13 cellular contexts compared by ENCODE assay signal in genomic region chr7:128936798-128937197, GRCh38. TPM values are rescaled to one million over a fixed set of nuclear protein-coding genes. Genes with fewer than 3 reads are reported as not detected.
A peak's percentile ranks its signal among the peaks of the same experiment; 100 is the strongest.
DNase-seq lines count a peak whose midpoint lies in the region; ATAC-seq and TF ChIP-seq lines count a peak whose summit lies in the region.
"Had no signal": no experiment of that assay in that cellular context is flagged by ENCODE, and none has a peak within 500 bp of the region (broad histone marks: within the 10 kb centered on the region; RNA-seq: fewer than 3 reads in every experiment).

No MANE protein-coding gene starts in this region.

- H2BK120ac ChIP-seq in mesenchymal stem cell (ENCODE audit: low read depth, low read length), result no peak overlapping the region

- H3K36me3 Mint-ChIP-seq in CD8-positive, alpha-beta T cell, result no peaks in the 10 kb centered on the region
- H3K36me3 Mint-ChIP-seq in activated CD8-positive, alpha-beta T cell treated with anti-CD3 and anti-CD28 coated beads, Interleukin-2, amount 10 ng/mL, durations not matched to agents 7 days and 5 days (ENCODE audit: low read depth), result peaks cover 2% of the 10 kb centered on the region
- H3K36me3 Mint-ChIP-seq in natural killer cell, result no peaks in the 10 kb centered on the region

- no peak for TF ChIP-seq CTCF in CD8-positive, alpha-beta T cell (IDR thresholded peaks at IDR 0.05)
- TF ChIP-seq CTCF in GM12875 (IDR thresholded peaks at IDR 0.05; ENCODE audit: borderline replicate concordance, insufficient read depth, low read depth, low read length), result no peak
- no peak for TF ChIP-seq CTCF in natural killer cell (IDR thresholded peaks at IDR 0.05)

- no peak overlapping the region for H2BK5ac ChIP-seq in mesenchymal stem cell (ENCODE audit: low read depth, low read length, poor library complexity, severe bottlenecking)

- H3K36me3 ChIP-seq in CD8-positive, alpha-beta T cell (ENCODE audit: insufficient read depth, low read length), result no peaks in the 10 kb centered on the region
- H3K36me3 ChIP-seq in mesenchymal stem cell (ENCODE audit: control insufficient read depth in 1 of 2, insufficient read depth in 2 of 2, low read depth in 1 of 2, low read length in 2 of 2), result no peaks in the 10 kb centered on the region
- H3K36me3 ChIP-seq: suprapubic skin had no signal

- no peak overlapping the region for H2AK5ac ChIP-seq in mesenchymal stem cell (ENCODE audit: low read length, severe bottlenecking)

- H3K4me1 Mint-ChIP-seq in CD8-positive, alpha-beta T cell (ENCODE audit: low read depth), result peaks cover 36% of the 10 kb centered on the region
- H3K4me1 Mint-ChIP-seq in activated CD8-positive, alpha-beta T cell treated with anti-CD3 and anti-CD28 coated beads, Interleukin-2, amount 10 ng/mL, durations not matched to agents 7 days and 5 days (ENCODE audit: low read depth), result peaks cover 57% of the 10 kb centered on the region
- H3K4me1 Mint-ChIP-seq in natural killer cell, result peaks cover 45 to 49% of the 10 kb centered on the region in 2 donors

- peaks cover 24% of the 10 kb centered on the region for H3K27me3 Mint-ChIP-seq in CD8-positive, alpha-beta T cell (ENCODE audit: low read depth)
- peaks cover 16% of the 10 kb centered on the region for H3K27me3 Mint-ChIP-seq in activated CD8-positive, alpha-beta T cell treated with anti-CD3 and anti-CD28 coated beads, Interleukin-2, amount 10 ng/mL, durations not matched to agents 7 days and 5 days (ENCODE audit: low read depth)
- peaks cover 0 to 11% of the 10 kb centered on the region in 2 donors for H3K27me3 Mint-ChIP-seq in natural killer cell (ENCODE audit: low read depth in 2 of 2)

- H3K23ac ChIP-seq in mesenchymal stem cell (ENCODE audit: low read length in 2 of 2), result no peak overlapping the region

- H3K18ac ChIP-seq in mesenchymal stem cell (ENCODE audit: low read depth in 1 of 2, low read length in 2 of 2), result no peak overlapping the region

- H3K9ac ChIP-seq in mesenchymal stem cell (ENCODE audit: low read length), result no peak overlapping the region

- H3K14ac ChIP-seq in mesenchymal stem cell (ENCODE audit: low read length in 2 of 2), result no peak overlapping the region

- CTCF ChIA-PET in CD8-positive, alpha-beta T cell (lab: Charles Lee), result no interaction called here
- CTCF ChIA-PET in activated CD8-positive, alpha-beta T cell treated with anti-CD3 and anti-CD28 coated beads, Interleukin-2, amount 10 ng/mL, durations not matched to agents 7 days and 5 days (lab: Charles Lee), result interaction anchor here (1.7 kb wide), 1 partner anchor 153 kb away, joined by 4 read pairs; no protein-coding TSS in a partner anchor

- H3K9me3 Mint-ChIP-seq in CD8-positive, alpha-beta T cell, result no peaks in the 10 kb centered on the region
- H3K9me3 Mint-ChIP-seq in activated CD8-positive, alpha-beta T cell treated with anti-CD3 and anti-CD28 coated beads, Interleukin-2, amount 10 ng/mL, durations not matched to agents 7 days and 5 days (ENCODE audit: insufficient read depth), result no peaks in the 10 kb centered on the region
- H3K9me3 Mint-ChIP-seq in natural killer cell, result no peaks in the 10 kb centered on the region

- H3K4me3 ChIP-seq in CD8-positive, alpha-beta T cell (ENCODE audit: low read depth, low read length), result no peak overlapping the region
- peak overlapping the region; percentile 74 for H3K4me3 ChIP-seq in GM12875 (ENCODE audit: low read depth, low read length)
- no peak overlapping the region for H3K4me3 ChIP-seq in mesenchymal stem cell (ENCODE audit: insufficient read depth in 1 of 2, low read depth in 1 of 2, low read length in 2 of 2)

- H4K8ac ChIP-seq in mesenchymal stem cell (ENCODE audit: low read length), result no peak overlapping the region

- no peak overlapping the region for H3K27ac Mint-ChIP-seq in CD8-positive, alpha-beta T cell
- peak overlapping the region; percentile 65 for H3K27ac Mint-ChIP-seq in activated CD8-positive, alpha-beta T cell treated with anti-CD3 and anti-CD28 coated beads, Interleukin-2, amount 10 ng/mL, durations not matched to agents 7 days and 5 days
- peak overlapping the region; percentile 5 to 44 for H3K27ac Mint-ChIP-seq in natural killer cell

- no peak overlapping the region for H4K91ac ChIP-seq in mesenchymal stem cell (ENCODE audit: low read length)

- WGBS in mesenchymal stem cell, result 74% methylated on average over 4 of the region's 4 CpGs

- H3K9me3 ChIP-seq in CD8-positive, alpha-beta T cell (ENCODE audit: low read length), result no peaks in the 10 kb centered on the region
- no peaks in the 10 kb centered on the region for H3K9me3 ChIP-seq in mesenchymal stem cell (ENCODE audit: control insufficient read depth, low read length)
- H3K9me3 ChIP-seq: suprapubic skin had no signal

- H3K4ac ChIP-seq in mesenchymal stem cell (ENCODE audit: low read depth in 1 of 2, low read length in 2 of 2), result no peak overlapping the region

- peaks cover 22% of the 10 kb centered on the region for H3K4me1 ChIP-seq in CD8-positive, alpha-beta T cell (ENCODE audit: insufficient read depth, low read length)
- peaks cover 18% of the 10 kb centered on the region for H3K4me1 ChIP-seq in mesenchymal stem cell (ENCODE audit: control insufficient read depth, insufficient read depth, low read depth, low read length)

- ATAC-seq in CD8-positive, alpha-beta T cell, result no peak
- no peak for ATAC-seq in activated CD8-positive, alpha-beta T cell treated with anti-CD3 and anti-CD28 coated beads, Interleukin-2, amount 10 ng/mL, durations not matched to agents 7 days and 5 days
- ATAC-seq in natural killer cell (no peak), HG02852 (IDR thresholded peaks at IDR 0.05; ENCODE audit: unreplicated experiment) (no peak), HG03108 (IDR thresholded peaks at IDR 0.05; ENCODE audit: unreplicated experiment) (no peak)

- H3K27ac ChIP-seq in CD8-positive, alpha-beta T cell (ENCODE audit: low read depth, low read length), result no peak overlapping the region
- no peak overlapping the region for H3K27ac ChIP-seq in mesenchymal stem cell (ENCODE audit: low read length, poor library complexity, severe bottlenecking)

- H3K79me1 ChIP-seq in mesenchymal stem cell (replicated peaks; ENCODE audit: low read length, poor library complexity, severe bottlenecking), result no peaks in the 10 kb centered on the region

- peak overlapping the region; percentile 80 for H3K4me3 Mint-ChIP-seq in CD8-positive, alpha-beta T cell
- H3K4me3 Mint-ChIP-seq in activated CD8-positive, alpha-beta T cell treated with anti-CD3 and anti-CD28 coated beads, Interleukin-2, amount 10 ng/mL, durations not matched to agents 7 days and 5 days, result peak overlapping the region; percentile 66
- H3K4me3 Mint-ChIP-seq in natural killer cell, result peak overlapping the region; percentile 84

- no peak overlapping the region for H2AFZ ChIP-seq in mesenchymal stem cell (ENCODE audit: low read depth, low read length)

- H2BK15ac ChIP-seq in mesenchymal stem cell (ENCODE audit: low read depth, poor library complexity, severe bottlenecking), result no peak overlapping the region

- H3K4me2 ChIP-seq in mesenchymal stem cell (ENCODE audit: low read length, poor library complexity, severe bottlenecking), result no peak overlapping the region

- intact Hi-C loops in CD8-positive, alpha-beta T cell (cut with DNase I, micrococcal nuclease), result no loop called here
- intact Hi-C loops in natural killer cell (cut with micrococcal nuclease), result no loop called here

- H2BK12ac ChIP-seq in mesenchymal stem cell (ENCODE audit: low read length in 2 of 2), result no peak overlapping the region

- peaks cover 3% of the 10 kb centered on the region for H3K27me3 ChIP-seq in CD8-positive, alpha-beta T cell (ENCODE audit: insufficient read depth, low read length)
- H3K27me3 ChIP-seq in mesenchymal stem cell (ENCODE audit: control insufficient read depth in 1 of 2, insufficient read depth in 1 of 2, low read length in 2 of 2), result peaks cover 52 to 89% of the 10 kb centered on the region in 2 experiments

- POLR2A ChIA-PET in CD8-positive, alpha-beta T cell (lab: Charles Lee), result no interaction called here
- POLR2A ChIA-PET in activated CD8-positive, alpha-beta T cell treated with anti-CD3 and anti-CD28 coated beads, Interleukin-2, amount 10 ng/mL, durations not matched to agents 7 days and 5 days (lab: Charles Lee), result interaction anchor here (0.9 kb wide), 1 partner anchor 14 kb away, joined by 4 read pairs; no protein-coding TSS in a partner anchor

- DNase-seq in CD8-positive, alpha-beta T cell, result no peak
- DNase-seq in activated CD8-positive, alpha-beta T cell treated with anti-CD3 and anti-CD28 coated beads, Interleukin-2, amount 10 ng/mL, durations not matched to agents 7 days and 5 days, result no peak
- DNase-seq in natural killer cell (no peak), mesenchymal stem cell (no peak)
- DNase-seq: COR-L47, KG1, NCI-H1694, NCI-H510A, T1000 had no signal

RNA-seq across cellular contexts. Expression of gene IRF5, which starts 0.9 kb away (rescaled TPM):
- under 1 TPM; 0.61 to 0.79 TPM for total RNA-seq in CD8-positive, alpha-beta T cell
- 1 to 10 TPM; 7.4 to 8.0 TPM for total RNA-seq in activated CD8-positive, alpha-beta T cell treated with anti-CD3 and anti-CD28 coated beads, Interleukin-2, amount 10 ng/mL, durations not matched to agents 7 days and 5 days
- total RNA-seq in natural killer cell, result 10 to 100 TPM; 13.0 to 20.2 (median 19.5) TPM
- polyA plus RNA-seq in mesenchymal stem cell (2013, experiment 1 of 2), result not detected
- not detected for polyA plus RNA-seq in mesenchymal stem cell (2013, experiment 2 of 2)

RNA-seq across cellular contexts. Expression of gene KCP, which starts 26.3 kb away (rescaled TPM):
- under 1 TPM; 0.19 to 0.43 TPM for total RNA-seq in CD8-positive, alpha-beta T cell
- under 1 TPM in 1 of 2 experiments, not detected in 1; 0.21 TPM for total RNA-seq in activated CD8-positive, alpha-beta T cell treated with anti-CD3 and anti-CD28 coated beads, Interleukin-2, amount 10 ng/mL, durations not matched to agents 7 days and 5 days
- total RNA-seq in natural killer cell, result under 1 TPM in 2 of 3 donors, not detected in 1; 0.49 to 0.95 TPM
- polyA plus RNA-seq in mesenchymal stem cell (2013, experiment 1 of 2), result 3.4 TPM
- polyA plus RNA-seq in mesenchymal stem cell (2013, experiment 2 of 2), result 3.1 TPM

Comparison
In these comparisons a context has a peak if more than half of its experiments do, and no peak if none do; other contexts are left out.
1. RNA of gene IRF5, which starts 0.9 kb away (total RNA-seq): 13.0 to 20.2 TPM in natural killer cell and 7.4 to 8.0 TPM in activated CD8-positive, alpha-beta T cell treated with anti-CD3 and anti-CD28 coated beads, Interleukin-2, amount 10 ng/mL, durations not matched to agents 7 days and 5 days; 0.61 to 0.79 TPM in CD8-positive, alpha-beta T cell; every median in the first group is over 4 times any median in the second.
2. Peak in every context shown above with its lines, with median percentiles within 50 percentile points of each other: H3K4me3 Mint-ChIP-seq.